Comparison of ENCODE assay signal across 1 cellular context in the genomic region with DNA sequence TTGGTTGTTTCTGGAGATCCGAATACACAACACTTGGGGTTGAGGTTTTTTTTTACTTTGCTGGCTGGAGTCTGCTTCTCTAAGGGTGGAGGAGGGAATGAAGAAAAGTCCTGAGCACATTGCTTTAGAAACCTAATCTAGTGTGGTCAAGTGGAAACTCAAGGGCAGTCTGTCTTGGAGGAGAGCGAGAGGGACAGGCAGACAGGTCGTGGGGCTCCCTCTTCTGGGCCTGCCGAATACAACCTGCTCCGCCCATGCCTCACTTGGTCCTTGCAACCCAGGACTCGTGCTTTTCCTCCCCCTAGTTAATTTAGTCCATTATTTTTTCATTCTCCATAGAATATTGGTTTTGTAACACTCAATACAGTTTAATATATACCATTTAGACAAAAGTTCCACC.
TF ChIP-seq lines count a peak whose summit lies in the region.

No MANE protein-coding gene starts in this region.

TF ChIP-seq in A549, 52 proteins besides CTCF, POLR2A, EP300 and RAD21 (continued from another document):
- TF ChIP-seq, protein P1, sequence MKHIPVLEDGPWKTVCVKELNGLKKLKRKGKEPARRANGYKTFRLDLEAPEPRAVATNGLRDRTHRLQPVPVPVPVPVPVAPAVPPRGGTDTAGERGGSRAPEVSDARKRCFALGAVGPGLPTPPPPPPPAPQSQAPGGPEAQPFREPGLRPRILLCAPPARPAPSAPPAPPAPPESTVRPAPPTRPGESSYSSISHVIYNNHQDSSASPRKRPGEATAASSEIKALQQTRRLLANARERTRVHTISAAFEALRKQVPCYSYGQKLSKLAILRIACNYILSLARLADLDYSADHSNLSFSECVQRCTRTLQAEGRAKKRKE (CRISPR knock-in tag; IDR thresholded peaks at IDR 0.05; ENCODE audit: low read depth), result no peak
- TF ChIP-seq FOSL2 (IDR thresholded peaks at IDR 0.05) (no peak), FOSL2 (CRISPR knock-in tag; IDR thresholded peaks at IDR 0.05) (no peak)
TF ChIP-seq in A549: peak in this region for 0.
